In the genomic region with DNA sequence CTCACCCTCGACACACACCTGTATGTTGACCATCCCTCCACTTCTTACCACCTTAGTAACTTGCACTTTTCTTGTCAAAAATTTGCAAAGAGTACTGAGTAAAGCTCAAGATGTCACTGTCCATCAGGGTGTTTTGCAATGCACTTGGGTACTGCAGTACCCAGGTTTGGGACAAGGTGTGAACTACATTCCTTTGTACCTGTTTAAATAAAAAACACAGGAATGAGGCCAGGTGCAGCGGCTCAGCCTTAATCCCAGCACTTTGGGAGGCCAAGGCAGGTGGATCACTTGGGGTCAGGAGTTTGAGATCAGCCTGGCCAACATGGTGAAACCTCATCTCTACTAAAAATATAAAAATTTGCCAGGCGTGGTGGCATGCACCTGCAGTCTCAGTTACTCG, we compare ENCODE assay signal across 1 cellular context. TPM values are rescaled to one million over a fixed set of nuclear protein-coding genes. Genes with fewer than 3 reads are reported as not detected.
"Had no signal": no experiment of that assay in that cellular context is flagged by ENCODE, and none has a peak within 500 bp of the region (broad histone marks: within the 10 kb centered on the region; RNA-seq: fewer than 3 reads in every experiment).

No MANE protein-coding gene starts in this region.

RNA-seq across cellular contexts. Expression of a gene that starts 27.8 kb away (rescaled TPM):
- total RNA-seq: G401 had no signal
